ENCODE assay signal across 16 cellular contexts in genomic region chr20:10633708-10634107, GRCh38. TPM values are rescaled to one million over a fixed set of nuclear protein-coding genes. Genes with fewer than 3 reads are reported as not detected.
DNase-seq lines count a peak whose midpoint lies in the region; ATAC-seq and TF ChIP-seq lines count a peak whose summit lies in the region.
"Had no signal": no experiment of that assay in that cellular context is flagged by ENCODE, and none has a peak within 500 bp of the region (broad histone marks: within the 10 kb centered on the region; RNA-seq: fewer than 3 reads in every experiment).

No MANE protein-coding gene starts in this region.

- H2BK5ac ChIP-seq in IMR-90 (ENCODE audit: low read depth, low read length, poor library complexity, severe bottlenecking) = no peak overlapping the region

- no peak overlapping the region for H3K18ac ChIP-seq in IMR-90 (ENCODE audit: low read depth, low read length)

- H3K9me3 ChIP-seq in IMR-90 (ENCODE audit: control insufficient read depth, insufficient read depth, low read length) (no peaks in the 10 kb centered on the region), thoracic aorta (no peaks in the 10 kb centered on the region)
- no peaks in the 10 kb centered on the region for H3K9me3 ChIP-seq in naive thymus-derived CD4-positive, alpha-beta T cell (ENCODE audit: control insufficient read depth in 2 of 3, low read length in 3 of 3)

- no peak overlapping the region for H3K9ac ChIP-seq in IMR-90 (ENCODE audit: low read depth, low read length)

- H2AK9ac ChIP-seq in IMR-90 (replicated peaks; ENCODE audit: low read depth, low read length, poor library complexity) = no peak overlapping the region

- no peak overlapping the region for H3K4me3 Mint-ChIP-seq in chondrocyte (ENCODE audit: unreplicated experiment)
- H3K4me3 Mint-ChIP-seq in naive thymus-derived CD4-positive, alpha-beta T cell = peak overlapping the region in 1 of 10 donors; percentile 54
- H3K4me3 Mint-ChIP-seq in stimulated activated naive CD8-positive, alpha-beta T cell treated with anti-CD3 and anti-CD28 coated beads, Interleukin-15, amount 100 ng/mL, for 72 hours = no peak overlapping the region
- H3K4me3 Mint-ChIP-seq: CD8-positive, alpha-beta memory T cell had no signal

- peak overlapping the region; percentile 44 for H3K4ac ChIP-seq in IMR-90 (ENCODE audit: low read depth, low read length)

- TF ChIP-seq RAD21 in IMR-90 (IDR thresholded peaks at IDR 0.05; ENCODE audit: low read length) = no peak

- H4K20me1 ChIP-seq in IMR-90 (ENCODE audit: insufficient read depth, low read length) = no peaks in the 10 kb centered on the region

- no peak overlapping the region for H3K14ac ChIP-seq in IMR-90 (replicated peaks; ENCODE audit: low read depth, low read length)

- no peak for DNase-seq in IMR-90
- DNase-seq in chondrocyte (ENCODE audit: low spot score) = no peak
- peak in 4 of 9 donors; percentile 5 to 44 (median 12) for DNase-seq in naive thymus-derived CD4-positive, alpha-beta T cell
- no peak for DNase-seq in thoracic aorta (ENCODE audit: low spot score)
- DNase-seq in hypothalamus (lab: John Stamatoyannopoulos, UW) = no peak
- DNase-seq in stimulated activated naive CD8-positive, alpha-beta T cell treated with anti-CD3 and anti-CD28 coated beads, Interleukin-15, amount 100 ng/mL, for 72 hours = no peak
- DNase-seq: CD8-positive, alpha-beta memory T cell; GOT3; KG1; NCI-H1105; NCI-H1694 treated with DMSO at 0.1 percent for 48 hours; NCI-H446 treated with DMSO at 0.1 percent for 48 hours; NCI-H774; SHP77 had no signal

- CTCF ChIA-PET in IMR-90 (lab: Yijun Ruan, JAX) = no interaction called here
- CTCF ChIA-PET in naive thymus-derived CD4-positive, alpha-beta T cell (lab: Charles Lee) = no interaction called here

- H4K5ac ChIP-seq in IMR-90 (ENCODE audit: low read depth, low read length) = no peak overlapping the region

- no peak overlapping the region for H2AFZ ChIP-seq in IMR-90 (replicated peaks; ENCODE audit: low read length, poor library complexity)

- ATAC-seq in IMR-90 (ENCODE audit: low read depth) (no peak), thoracic aorta (ENCODE audit: insufficient number of reproducible peaks, low FRiP score, low read depth) (no peak), HG02970 (IDR thresholded peaks at IDR 0.05; ENCODE audit: low FRiP score, unreplicated experiment) (no peak)
- ATAC-seq in naive thymus-derived CD4-positive, alpha-beta T cell = peak; percentile 50
- no peak for ATAC-seq in stimulated activated naive CD8-positive, alpha-beta T cell treated with anti-CD3 and anti-CD28 coated beads, Interleukin-15, amount 100 ng/mL, for 72 hours
- ATAC-seq: Panc1 had no signal

- H2AK5ac ChIP-seq in IMR-90 (ENCODE audit: low read depth, low read length) = peak overlapping the region; percentile 83; the same call in 1 of the 2 replicates

- peaks cover 13% of the 10 kb centered on the region for H3K36me3 Mint-ChIP-seq in chondrocyte (ENCODE audit: low read depth)
- peaks cover 0 to 9% (median 0%) of the 10 kb centered on the region in 5 donors for H3K36me3 Mint-ChIP-seq in naive thymus-derived CD4-positive, alpha-beta T cell
- H3K36me3 Mint-ChIP-seq: CD8-positive, alpha-beta memory T cell had no signal

- H3K4me1 ChIP-seq in IMR-90 (ENCODE audit: control insufficient read depth, insufficient read depth, low read length) = peaks cover 24% of the 10 kb centered on the region
- H3K4me1 ChIP-seq in naive thymus-derived CD4-positive, alpha-beta T cell (ENCODE audit: control insufficient read depth in 2 of 2, insufficient read depth in 2 of 2, low read length in 2 of 2) = no peaks in the 10 kb centered on the region
- peaks cover 38 to 97% of the 10 kb centered on the region in 2 donors for H3K4me1 ChIP-seq in thoracic aorta (ENCODE audit: control insufficient read depth in 1 of 2, low read depth in 2 of 2)

- H3K4me2 ChIP-seq in IMR-90 (ENCODE audit: low read depth, low read length) = no peak overlapping the region

- 0 out of 2 replicates have a peak overlapping the region, but pooled peaks have one; percentile 25 for H2BK120ac ChIP-seq in IMR-90 (ENCODE audit: low read depth, low read length)

- H3K9me3 Mint-ChIP-seq in chondrocyte (ENCODE audit: low read depth) = no peaks in the 10 kb centered on the region
- H3K9me3 Mint-ChIP-seq in naive thymus-derived CD4-positive, alpha-beta T cell = no peaks in the 10 kb centered on the region
- H3K9me3 Mint-ChIP-seq in stimulated activated naive CD8-positive, alpha-beta T cell treated with anti-CD3 and anti-CD28 coated beads, Interleukin-15, amount 100 ng/mL, for 72 hours = no peaks in the 10 kb centered on the region
- H3K9me3 Mint-ChIP-seq: CD8-positive, alpha-beta memory T cell had no signal

- H3K9me1 ChIP-seq in IMR-90 (ENCODE audit: insufficient read depth, low read length) = peaks cover 16% of the 10 kb centered on the region

- dilution Hi-C loops in IMR-90 (cut with HindIII; ENCODE audit: low sequenced_read_pairs, unreplicated experiment) = no loop called here

- BruUV-seq in IMR-90 (replicated peaks; lab: Mats Ljungman, UMichigan) = no TSS peak

- intact Hi-C loops in IMR-90 (cut with micrococcal nuclease) = loop anchor here (2.0 kb wide), 1 partner anchor 75 kb away; no protein-coding TSS in a partner anchor
- intact Hi-C loops in naive thymus-derived CD4-positive, alpha-beta T cell (cut with micrococcal nuclease) = no loop called here

- TF ChIP-seq POLR2A in IMR-90 (IDR thresholded peaks at IDR 0.05; ENCODE audit: low read depth, low read length) = no peak

- in situ Hi-C loops in IMR-90 (cut with MboI; ENCODE audit: low sequenced_read_pairs) = no loop called here

- WGBS in IMR-90 (ENCODE audit: extremely low coverage in 2 of 2, insufficient read length in 1 of 2), 2 experiments = 100% methylated on average over 3 of the region's 5 CpGs; no CpG with 5 or more reads in 1 of the 2 experiments

- H3K4me3 ChIP-seq in IMR-90 (ENCODE audit: insufficient read depth, low read depth, low read length) = no peak overlapping the region
- no peak overlapping the region for H3K4me3 ChIP-seq in naive thymus-derived CD4-positive, alpha-beta T cell (ENCODE audit: low read length)
- H3K4me3 ChIP-seq in thoracic aorta = no peak overlapping the region

- no peak overlapping the region for H3K23ac ChIP-seq in IMR-90 (ENCODE audit: low read depth, low read length)

- H4K91ac ChIP-seq in IMR-90 (ENCODE audit: insufficient read depth, low read depth, low read length) = no peak overlapping the region; the same call in 1 of the 2 replicates

- H3K36me3 ChIP-seq in IMR-90 (ENCODE audit: control insufficient read depth, insufficient read depth, low read length) = peaks cover 6% of the 10 kb centered on the region; the same call in 1 of the 2 replicates
- H3K36me3 ChIP-seq in naive thymus-derived CD4-positive, alpha-beta T cell (ENCODE audit: control insufficient read depth in 2 of 3, insufficient read depth in 3 of 3, low read length in 3 of 3) = no peaks in the 10 kb centered on the region
- no peaks in the 10 kb centered on the region for H3K36me3 ChIP-seq in thoracic aorta

- peaks cover 0 to 18% of the 10 kb centered on the region in 2 experiments; a peak in 2 of 4 replicates for H3K79me1 ChIP-seq in IMR-90 (ENCODE audit: low read depth in 1 of 2, low read length in 2 of 2)

- no peaks in the 10 kb centered on the region for H3K27me3 ChIP-seq in IMR-90 (ENCODE audit: control insufficient read depth, insufficient read depth, low read length)
- H3K27me3 ChIP-seq in naive thymus-derived CD4-positive, alpha-beta T cell (ENCODE audit: control insufficient read depth in 2 of 2, insufficient read depth in 2 of 2, low read length in 2 of 2) = no peaks in the 10 kb centered on the region
- H3K27me3 ChIP-seq in thoracic aorta (replicated peaks; ENCODE audit: insufficient read depth) = no peaks in the 10 kb centered on the region

- no peak overlapping the region; a peak in 1 of 4 replicates for H4K8ac ChIP-seq in IMR-90 (ENCODE audit: low read depth in 2 of 2, low read length in 2 of 2)

- TF ChIP-seq CTCF in IMR-90 (conservative IDR thresholded peaks at IDR 0.05; ENCODE audit: low read depth, low read length) (no peak), chondrocyte (IDR thresholded peaks at IDR 0.05) (no peak), thoracic aorta (IDR thresholded peaks at IDR 0.05) (no peak)

- peak overlapping the region; percentile 35; the same call in 1 of the 2 replicates for H2BK20ac ChIP-seq in IMR-90 (ENCODE audit: low read depth, low read length)

- H3K27me3 Mint-ChIP-seq in chondrocyte (ENCODE audit: low read depth) = no peaks in the 10 kb centered on the region
- H3K27me3 Mint-ChIP-seq in naive thymus-derived CD4-positive, alpha-beta T cell = no peaks in the 10 kb centered on the region
- H3K27me3 Mint-ChIP-seq in stimulated activated naive CD8-positive, alpha-beta T cell treated with anti-CD3 and anti-CD28 coated beads, Interleukin-15, amount 100 ng/mL, for 72 hours = no peaks in the 10 kb centered on the region
- H3K27me3 Mint-ChIP-seq: CD8-positive, alpha-beta memory T cell had no signal

- peak overlapping the region; percentile 69; the same call in 2 of the 3 replicates for H2BK15ac ChIP-seq in IMR-90 (ENCODE audit: low read depth, low read length)

- H3K27ac Mint-ChIP-seq in chondrocyte (ENCODE audit: unreplicated experiment) = peak overlapping the region; percentile 95
- H3K27ac Mint-ChIP-seq in naive thymus-derived CD4-positive, alpha-beta T cell = peak overlapping the region in 4 of 9 donors; percentile 6 to 81 (median 36)
- H3K27ac Mint-ChIP-seq in stimulated activated naive CD8-positive, alpha-beta T cell treated with anti-CD3 and anti-CD28 coated beads, Interleukin-15, amount 100 ng/mL, for 72 hours = no peak overlapping the region

- POLR2A ChIA-PET in IMR-90 (lab: Charles Lee; ENCODE audit: unreplicated experiment) = no interaction called here
- POLR2A ChIA-PET in naive thymus-derived CD4-positive, alpha-beta T cell (lab: Charles Lee) = no interaction called here

- H3K27ac ChIP-seq in IMR-90 (ENCODE audit: insufficient read depth, low read length) (no peak overlapping the region), thoracic aorta (peak overlapping the region; percentile 98 to 100)
- H3K27ac ChIP-seq in naive thymus-derived CD4-positive, alpha-beta T cell (ENCODE audit: low read depth, low read length) = peak overlapping the region; percentile 10

- peaks cover 95% of the 10 kb centered on the region for H3K4me1 Mint-ChIP-seq in chondrocyte (ENCODE audit: low read depth)
- H3K4me1 Mint-ChIP-seq in naive thymus-derived CD4-positive, alpha-beta T cell = peaks cover 2 to 24% (median 16%) of the 10 kb centered on the region in 7 donors
- no peaks in the 10 kb centered on the region for H3K4me1 Mint-ChIP-seq in stimulated activated naive CD8-positive, alpha-beta T cell treated with anti-CD3 and anti-CD28 coated beads, Interleukin-15, amount 100 ng/mL, for 72 hours
- H3K4me1 Mint-ChIP-seq: CD8-positive, alpha-beta memory T cell had no signal

- no peak overlapping the region for H3K56ac ChIP-seq in IMR-90 (ENCODE audit: extremely low read depth, insufficient read depth, low read length)

RNA-seq across cellular contexts. Expression of gene JAG1, which starts 40.1 kb away (rescaled TPM):
- total RNA-seq in IMR-90 (2012; rRNA removed) = 19.4 and 22.6 TPM in 2 replicates
- 9.4 and 10.2 TPM in 2 replicates for polyA plus RNA-seq in IMR-90 (2012; rRNA removed)
- 6.4 and 9.4 TPM in 2 replicates for polyA plus RNA-seq in IMR-90 (2012; cell fraction: cytosol; rRNA removed)
- 32.3 and 70.8 TPM in 2 replicates for polyA plus RNA-seq in IMR-90 (2012; cell fraction: nucleus; rRNA removed; ENCODE audit: low replicate concordance)
- total RNA-seq in chondrocyte = 161 to 510 TPM (median 505 TPM) in 3 replicates
- total RNA-seq in naive thymus-derived CD4-positive, alpha-beta T cell = 1 to 10 TPM in 2 of 5 experiments, under 1 TPM in 1, not detected in 2; 0.46 to 7.0 (median 2.6) TPM
- polyA plus RNA-seq in naive thymus-derived CD4-positive, alpha-beta T cell = under 1 TPM; 0.07 to 0.62 TPM
- 100 to 1,000 TPM; 237 to 253 TPM for total RNA-seq in thoracic aorta
